20 cellular contexts compared by ENCODE assay signal in the genomic region with DNA sequence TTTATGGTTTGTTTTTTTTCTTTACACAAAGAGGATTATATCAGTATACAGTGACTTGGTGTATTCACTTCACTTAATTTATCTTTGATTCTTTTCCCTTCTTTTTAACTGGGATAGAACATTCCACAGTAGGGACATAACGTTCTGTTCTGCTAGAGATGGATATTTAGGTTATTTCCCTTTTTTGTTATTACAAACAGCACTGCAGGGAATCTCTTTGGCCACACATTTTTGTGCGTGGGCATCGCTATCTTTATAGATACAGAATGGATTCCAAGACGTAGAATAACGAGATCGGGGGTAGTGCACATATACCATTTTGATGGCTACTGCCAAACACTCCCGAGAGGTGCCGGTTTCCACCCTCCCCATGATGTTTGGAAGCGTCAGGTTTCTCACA. TPM values are rescaled to one million over a fixed set of nuclear protein-coding genes. Genes with fewer than 3 reads are reported as not detected.
A peak's percentile ranks its signal among the peaks of the same experiment; 100 is the strongest.
DNase-seq lines count a peak whose midpoint lies in the region; ATAC-seq and TF ChIP-seq lines count a peak whose summit lies in the region.
"Had no signal": no experiment of that assay in that cellular context is flagged by ENCODE, and none has a peak within 500 bp of the region (broad histone marks: within the 10 kb centered on the region; RNA-seq: fewer than 3 reads in every experiment).

No MANE protein-coding gene starts in this region.

- H3K4me1 Mint-ChIP-seq in chondrocyte (ENCODE audit: low read depth), result peaks cover 69% of the 10 kb centered on the region
- peaks cover 0 to 3% of the 10 kb centered on the region in 2 donors for H3K4me1 Mint-ChIP-seq in stimulated activated naive B cell treated with anti-CD40 and anti-IgM and Interleukin-4, amounts not matched to agents 10 μg/mL and 1 μg/mL and 100 μg/mL, for 72 hours

- H3K27me3 Mint-ChIP-seq in chondrocyte (ENCODE audit: low read depth), result no peaks in the 10 kb centered on the region
- H3K27me3 Mint-ChIP-seq in stimulated activated naive B cell treated with anti-CD40 and anti-IgM and Interleukin-4, amounts not matched to agents 10 μg/mL and 1 μg/mL and 100 μg/mL, for 72 hours, result no peaks in the 10 kb centered on the region
- H3K27me3 Mint-ChIP-seq: CD4-positive, alpha-beta memory T cell; IgD-negative memory B cell had no signal

- H4K20me1 ChIP-seq in PC-9 (ENCODE audit: insufficient read depth) (no peaks in the 10 kb centered on the region), hepatocyte (ENCODE audit: insufficient read depth, poor library complexity, severe bottlenecking) (no peaks in the 10 kb centered on the region)

- H3K36me3 ChIP-seq in PC-9 (ENCODE audit: low read depth) (peaks cover 13% of the 10 kb centered on the region; the same call in 1 of the 2 replicates), hepatocyte (replicated peaks; ENCODE audit: insufficient read depth, low read depth) (no peaks in the 10 kb centered on the region), testis (ENCODE audit: low read depth, missing control alignments) (no peaks in the 10 kb centered on the region)
- H3K36me3 ChIP-seq: HAP-1, Peyer's patch had no signal

- H3K9me3 ChIP-seq in PC-9 (ENCODE audit: insufficient read depth, low read depth) (no peaks in the 10 kb centered on the region), hepatocyte (ENCODE audit: low read depth) (no peaks in the 10 kb centered on the region), testis (no peaks in the 10 kb centered on the region)
- H3K9me3 ChIP-seq: HAP-1, Peyer's patch had no signal

- ATAC-seq in stimulated activated naive B cell treated with anti-CD40 and anti-IgM and Interleukin-4, amounts not matched to agents 10 μg/mL and 1 μg/mL and 100 μg/mL, for 72 hours (replicated peaks), result no peak
- no peak for ATAC-seq in HG02970 (IDR thresholded peaks at IDR 0.05; ENCODE audit: low FRiP score, unreplicated experiment)

- intact Hi-C loops in PC-9 (cut with micrococcal nuclease; ENCODE audit: unreplicated experiment), result no loop called here
- intact Hi-C loops in testis (cut with DNase I; ENCODE audit: low total_unique reads), result no loop called here

- TF ChIP-seq CTCF in PC-9 (conservative IDR thresholded peaks at IDR 0.05), result no peak
- no peak for TF ChIP-seq CTCF in chondrocyte (IDR thresholded peaks at IDR 0.05)
- no peak for TF ChIP-seq CTCF in hepatocyte (IDR thresholded peaks at IDR 0.05; ENCODE audit: poor library complexity)
- no peak for TF ChIP-seq CTCF in testis (IDR thresholded peaks at IDR 0.05)

- H3K27ac Mint-ChIP-seq in chondrocyte (ENCODE audit: unreplicated experiment), result peak overlapping the region; percentile 74
- H3K27ac Mint-ChIP-seq in stimulated activated naive B cell treated with anti-CD40 and anti-IgM and Interleukin-4, amounts not matched to agents 10 μg/mL and 1 μg/mL and 100 μg/mL, for 72 hours, result no peak overlapping the region
- H3K27ac Mint-ChIP-seq: HFFc6, IgD-negative memory B cell had no signal

- 71% methylated on average over 9 of the region's 9 CpGs for WGBS in hepatocyte (ENCODE audit: low lambda C conversion rate, missing lambda C conversion rate)
- WGBS in testis, 2 donors, result 38 to 51% methylated on average over 9 of the region's 9 CpGs

- peaks cover 46% of the 10 kb centered on the region for H3F3A ChIP-seq in PC-9 (ENCODE audit: insufficient read depth, low read depth)

- no peak for TF ChIP-seq POLR2A in testis (IDR thresholded peaks at IDR 0.05)

- peaks cover 1% of the 10 kb centered on the region for H3K36me3 Mint-ChIP-seq in chondrocyte (ENCODE audit: low read depth)
- H3K36me3 Mint-ChIP-seq in stimulated activated naive B cell treated with anti-CD40 and anti-IgM and Interleukin-4, amounts not matched to agents 10 μg/mL and 1 μg/mL and 100 μg/mL, for 72 hours, result peaks cover 0 to 7% of the 10 kb centered on the region in 2 donors

- no peak overlapping the region for H3K4me3 ChIP-seq in PC-9
- no peak overlapping the region for H3K4me3 ChIP-seq in hepatocyte
- H3K4me3 ChIP-seq in testis, result no peak overlapping the region
- H3K4me3 ChIP-seq: HAP-1, Peyer's patch, SK-N-MC had no signal

- CTCF ChIA-PET in PC-9 (lab: Charles Lee), result no interaction called here

- no peaks in the 10 kb centered on the region for H3K9me3 Mint-ChIP-seq in chondrocyte (ENCODE audit: low read depth)
- H3K9me3 Mint-ChIP-seq in stimulated activated naive B cell treated with anti-CD40 and anti-IgM and Interleukin-4, amounts not matched to agents 10 μg/mL and 1 μg/mL and 100 μg/mL, for 72 hours, result no peaks in the 10 kb centered on the region
- H3K9me3 Mint-ChIP-seq: CD4-positive, alpha-beta memory T cell; HFFc6; IgD-negative memory B cell had no signal

- BruUV-seq in PC-9 (replicated peaks; lab: Mats Ljungman, UMichigan), result no TSS peak

- no peak overlapping the region for H2AFZ ChIP-seq in PC-9
- no peak overlapping the region for H2AFZ ChIP-seq in hepatocyte

- no peak overlapping the region for H3K4me3 Mint-ChIP-seq in chondrocyte (ENCODE audit: unreplicated experiment)
- H3K4me3 Mint-ChIP-seq in stimulated activated naive B cell treated with anti-CD40 and anti-IgM and Interleukin-4, amounts not matched to agents 10 μg/mL and 1 μg/mL and 100 μg/mL, for 72 hours, result no peak overlapping the region
- H3K4me3 Mint-ChIP-seq: CD4-positive, alpha-beta memory T cell; HFFc6; IgD-negative memory B cell had no signal

- H3K4me1 ChIP-seq in PC-9 (replicated peaks; ENCODE audit: insufficient read depth) (peaks cover 73% of the 10 kb centered on the region), hepatocyte (ENCODE audit: insufficient read depth) (peaks cover 9% of the 10 kb centered on the region), testis (peaks cover 9% of the 10 kb centered on the region)

- no peak for DNase-seq in PC-9
- no peak for DNase-seq in chondrocyte (ENCODE audit: low spot score)
- DNase-seq in hepatocyte (ENCODE audit: low spot score), result no peak
- DNase-seq in testis, result peak; percentile 32
- no peak for DNase-seq in caudate nucleus (lab: John Stamatoyannopoulos, UW)
- DNase-seq in stimulated activated naive B cell treated with anti-CD40 and anti-IgM and Interleukin-4, amounts not matched to agents 10 μg/mL and 1 μg/mL and 100 μg/mL, for 72 hours, result no peak
- DNase-seq: C1 segment of cervical spinal cord; CD4-positive, alpha-beta memory T cell; GOT3; NCI-H1092; NCI-H1417 treated with DMSO at 0.1 percent for 48 hours; NCI-H1694 treated with DMSO at 0.1 percent for 48 hours; Peyer's patch; SIG-M5 had no signal

- no peaks in the 10 kb centered on the region for H3K9me2 ChIP-seq in PC-9 (ENCODE audit: insufficient read depth)
- H3K9me2 ChIP-seq in hepatocyte (replicated peaks; ENCODE audit: insufficient read depth), result no peaks in the 10 kb centered on the region

- H3K79me2 ChIP-seq in PC-9 (ENCODE audit: low read depth) (no peaks in the 10 kb centered on the region), hepatocyte (no peaks in the 10 kb centered on the region)

- POLR2A ChIA-PET in PC-9 (lab: Charles Lee; ENCODE audit: unreplicated experiment), result no interaction called here

- H3K4me2 ChIP-seq in PC-9, result peak overlapping the region; percentile 47
- no peak overlapping the region for H3K4me2 ChIP-seq in hepatocyte

- H3K27ac ChIP-seq in PC-9 (peak overlapping the region; percentile 100), hepatocyte (peak overlapping the region; percentile 0), testis (peak overlapping the region in 1 of 2 donors; percentile 38), caudate nucleus (ENCODE audit: low read depth, low read length) (no peak overlapping the region)
- H3K27ac ChIP-seq: HL-60, Peyer's patch, SK-N-MC had no signal

- no peaks in the 10 kb centered on the region for H3K27me3 ChIP-seq in PC-9 (ENCODE audit: insufficient read depth, low read depth)
- H3K27me3 ChIP-seq in hepatocyte, result no peaks in the 10 kb centered on the region
- no peaks in the 10 kb centered on the region for H3K27me3 ChIP-seq in testis
- H3K27me3 ChIP-seq: Peyer's patch had no signal

RNA-seq across cellular contexts. Expression of a gene that starts 44.8 kb away (rescaled TPM):
- total RNA-seq in PC-9 (2021), result 7.8 and 11.1 TPM in 2 replicates
- total RNA-seq in chondrocyte, result 36.0 to 71.6 TPM (median 40.2 TPM) in 3 replicates
- total RNA-seq in hepatocyte, result 25.8 and 29.2 TPM in 2 replicates
- 14.5 and 21.3 TPM in 2 replicates for polyA plus RNA-seq in hepatocyte
- total RNA-seq in testis, result 10 to 100 TPM; 16.0 to 31.6 TPM
- 55.8 TPM for polyA plus RNA-seq in testis (ENCODE audit: insufficient read depth, low read depth, low replicate concordance)
